9 cellular contexts compared by ENCODE assay signal in the genomic region with DNA sequence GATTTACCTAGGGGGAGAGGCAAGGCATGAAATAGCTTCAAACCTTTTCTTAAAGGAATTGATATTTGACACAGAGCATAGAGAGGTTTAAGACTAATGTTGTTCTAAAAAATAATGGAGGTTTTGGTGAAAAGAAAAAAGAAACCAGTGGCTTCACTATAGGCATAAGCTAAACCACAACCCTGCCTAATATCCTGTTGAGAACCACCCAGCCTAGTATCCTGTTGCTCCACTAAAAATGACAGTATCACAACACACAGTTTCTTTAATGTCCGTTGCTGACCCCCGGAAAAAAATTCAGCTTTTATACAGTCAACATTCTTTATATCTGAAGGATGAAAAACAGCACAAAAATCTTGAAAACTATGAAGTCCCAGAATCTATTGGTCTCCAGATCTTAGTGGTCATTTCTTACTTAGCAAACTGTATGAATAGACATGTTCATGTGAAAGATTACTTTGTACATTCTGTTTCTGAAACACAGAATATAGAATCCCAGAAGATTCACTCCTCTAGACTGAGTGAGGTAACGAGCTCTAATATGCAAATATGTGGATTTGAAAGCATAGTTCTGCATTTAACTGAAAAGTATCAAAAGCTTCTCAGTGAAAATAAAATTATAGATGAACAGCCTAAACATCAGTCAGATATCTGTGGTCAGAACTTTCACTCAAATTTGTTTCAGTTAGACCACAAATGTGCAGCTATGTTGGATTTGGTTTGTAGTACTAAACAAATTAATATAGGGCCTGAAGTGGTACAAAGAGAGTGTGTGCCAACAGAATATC. TPM values are rescaled to one million over a fixed set of nuclear protein-coding genes. Genes with fewer than 3 reads are reported as not detected.
DNase-seq lines count a peak whose midpoint lies in the region; ATAC-seq lines count a peak whose summit lies in the region.
"Had no signal": no experiment of that assay in that cellular context is flagged by ENCODE, and none has a peak within 500 bp of the region (broad histone marks: within the 10 kb centered on the region; RNA-seq: fewer than 3 reads in every experiment).

No MANE protein-coding gene starts in this region.

- no peaks in the 10 kb centered on the region for H3K9me3 Mint-ChIP-seq in naive thymus-derived CD4-positive, alpha-beta T cell

- H3K4me3 Mint-ChIP-seq in naive thymus-derived CD4-positive, alpha-beta T cell = peak overlapping the region; percentile 3 to 85 (median 70)

- DNase-seq in NOMO-1 treated with DMSO at 0.1 percent for 48 hours (lab: John Stamatoyannopoulos, UW; ENCODE audit: unreplicated experiment) = peak; percentile 17
- no peak for DNase-seq in NOMO-1 (lab: John Stamatoyannopoulos, UW; ENCODE audit: unreplicated experiment in 2 of 2)
- peak in 5 of 9 donors; percentile 12 to 20 (median 14) for DNase-seq in naive thymus-derived CD4-positive, alpha-beta T cell
- DNase-seq in NCI-H146 treated with DMSO at 0.1 percent for 48 hours (lab: John Stamatoyannopoulos, UW; ENCODE audit: unreplicated experiment) = no peak
- no peak for DNase-seq in activated effector memory CD4-positive, alpha-beta T cell treated with anti-CD3 and anti-CD28 coated beads, Interleukin-2, amount 50 U/mL, for 16 hours
- DNase-seq in NCI-H510A (lab: John Stamatoyannopoulos, UW) = no peak

- CTCF ChIA-PET in naive thymus-derived CD4-positive, alpha-beta T cell (lab: Charles Lee) = interaction anchor here (0.6 to 1.4 kb wide), 2 partner anchors 217 to 238 kb away, joined by 3 to 6 read pairs; no protein-coding TSS in a partner anchor

- H3K27me3 ChIP-seq in naive thymus-derived CD4-positive, alpha-beta T cell (ENCODE audit: control insufficient read depth in 2 of 2, insufficient read depth in 2 of 2, low read length in 2 of 2) = no peaks in the 10 kb centered on the region

- peaks cover 0 to 40% (median 16%) of the 10 kb centered on the region in 5 donors for H3K36me3 Mint-ChIP-seq in naive thymus-derived CD4-positive, alpha-beta T cell

- H3K27me3 Mint-ChIP-seq in naive thymus-derived CD4-positive, alpha-beta T cell = no peaks in the 10 kb centered on the region

- H3K4me3 ChIP-seq in naive thymus-derived CD4-positive, alpha-beta T cell (ENCODE audit: low read length) = no peak overlapping the region
- H3K4me3 ChIP-seq: lung had no signal

- peak overlapping the region; percentile 56 for H3K27ac ChIP-seq in naive thymus-derived CD4-positive, alpha-beta T cell (ENCODE audit: low read depth, low read length)

- peaks cover 27 to 62% (median 40%) of the 10 kb centered on the region in 7 donors for H3K4me1 Mint-ChIP-seq in naive thymus-derived CD4-positive, alpha-beta T cell

- POLR2A ChIA-PET in naive thymus-derived CD4-positive, alpha-beta T cell (lab: Charles Lee) = interaction anchor here (0.8 to 1.5 kb wide), 6 partner anchors 39 to 57 kb away, joined by 3 to 6 read pairs (median 4); a partner anchor contains a TSS

- no peaks in the 10 kb centered on the region for H3K9me3 ChIP-seq in naive thymus-derived CD4-positive, alpha-beta T cell (ENCODE audit: control insufficient read depth in 2 of 3, low read length in 3 of 3)

- H3K4me1 ChIP-seq in naive thymus-derived CD4-positive, alpha-beta T cell (ENCODE audit: control insufficient read depth in 2 of 2, insufficient read depth in 2 of 2, low read length in 2 of 2) = peaks cover 20 to 21% of the 10 kb centered on the region in 2 donors

- intact Hi-C loops in naive thymus-derived CD4-positive, alpha-beta T cell (cut with micrococcal nuclease) = loop anchor here (1.0 to 5.0 kb wide), 4 partner anchors 40 to 55 kb away; a partner anchor contains a TSS

- H3K27ac Mint-ChIP-seq in naive thymus-derived CD4-positive, alpha-beta T cell = peak overlapping the region; percentile 78 to 94 (median 91)

- no peaks in the 10 kb centered on the region for H3K36me3 ChIP-seq in naive thymus-derived CD4-positive, alpha-beta T cell (ENCODE audit: control insufficient read depth in 2 of 3, insufficient read depth in 3 of 3, low read length in 3 of 3)

- peak; percentile 92 for ATAC-seq in GM21737 (IDR thresholded peaks at IDR 0.05; ENCODE audit: unreplicated experiment)
- peak; percentile 74 for ATAC-seq in HG03521 (IDR thresholded peaks at IDR 0.05; ENCODE audit: unreplicated experiment)
- peak; percentile 71 for ATAC-seq in naive thymus-derived CD4-positive, alpha-beta T cell

RNA-seq across cellular contexts. Expression of a gene that starts 40.5 kb away (rescaled TPM):
- total RNA-seq in naive thymus-derived CD4-positive, alpha-beta T cell = 10 to 100 TPM; 17.8 to 26.1 (median 22.3) TPM
- 1 to 10 TPM; 7.1 to 7.8 TPM for polyA plus RNA-seq in naive thymus-derived CD4-positive, alpha-beta T cell

RNA-seq across cellular contexts. Expression of a gene that starts 52.4 kb away (rescaled TPM):
- total RNA-seq in naive thymus-derived CD4-positive, alpha-beta T cell = 10 to 100 TPM in 2 of 5 experiments, 1 to 10 TPM in 3; 9.0 to 18.6 (median 10.0) TPM
- polyA plus RNA-seq in naive thymus-derived CD4-positive, alpha-beta T cell = 10 to 100 TPM in 1 of 2 donors, 1 to 10 TPM in 1; 7.6 to 10.9 TPM

Comparison
In these comparisons a context has a peak if more than half of its experiments do, and no peak if none do; other contexts are left out.
1. DNase-seq: peak in NOMO-1 treated with DMSO at 0.1 percent for 48 hours (single experiment) and naive thymus-derived CD4-positive, alpha-beta T cell (5 of 9); none in NOMO-1 (0 of 2), NCI-H146 treated with DMSO at 0.1 percent for 48 hours (single experiment), activated effector memory CD4-positive, alpha-beta T cell treated with anti-CD3 and anti-CD28 coated beads, Interleukin-2, amount 50 U/mL, for 16 hours (single experiment) and NCI-H510A (single experiment).
2. Peak in every context shown above with its lines, with median percentiles within 50 percentile points of each other: ATAC-seq.